8 cellular contexts compared by ENCODE assay signal in the genomic region with DNA sequence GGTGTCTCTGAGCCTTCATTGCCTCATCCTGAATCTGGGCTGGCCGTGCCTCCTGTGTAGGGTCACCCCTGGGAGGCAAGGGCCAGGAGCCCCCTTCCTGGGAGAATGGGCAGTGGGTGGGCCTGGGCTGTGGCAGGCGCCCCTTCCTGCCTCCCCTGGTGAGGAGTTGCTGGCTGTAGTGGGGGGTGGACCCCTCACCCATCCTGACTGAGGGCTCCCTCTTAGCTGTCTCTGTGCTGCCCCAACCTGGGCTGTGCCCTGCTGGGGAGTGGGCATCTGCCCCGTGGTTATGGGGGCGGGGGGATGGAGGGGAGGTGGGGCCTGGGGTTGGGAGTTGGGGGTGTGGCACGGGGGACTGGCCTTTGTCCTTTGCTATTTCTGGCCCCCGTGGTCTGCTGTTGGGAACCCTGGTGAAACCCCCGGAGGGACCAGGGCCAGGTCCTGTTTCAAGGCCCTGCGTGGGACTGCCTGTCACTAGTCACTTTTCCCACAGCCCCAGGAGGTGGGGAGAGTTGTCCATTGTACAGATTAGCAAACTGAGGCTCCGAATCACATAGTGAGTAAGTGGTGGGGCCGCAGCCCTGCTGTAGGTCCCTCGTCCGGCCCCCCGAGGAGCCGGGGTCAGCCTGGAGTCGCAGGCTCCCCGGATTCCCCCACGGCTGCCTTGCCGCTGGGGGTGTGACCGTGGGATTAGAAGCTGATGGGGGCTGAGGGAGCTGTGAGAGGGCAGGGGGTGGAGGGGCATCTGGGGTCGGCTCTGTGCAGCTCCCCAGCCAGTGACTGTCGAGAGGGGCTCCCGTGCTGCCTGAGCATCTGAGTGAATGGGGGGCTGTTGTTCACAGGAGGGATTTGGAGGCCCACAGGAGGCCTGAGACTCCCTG. TPM values are rescaled to one million over a fixed set of nuclear protein-coding genes. Genes with fewer than 3 reads are reported as not detected.
DNase-seq lines count a peak whose midpoint lies in the region; ATAC-seq and TF ChIP-seq lines count a peak whose summit lies in the region.

No MANE protein-coding gene starts in this region.

- H3K4me1 ChIP-seq in SJSA1 (replicated peaks): peaks cover 79% of the 10 kb centered on the region
- peaks cover 49 to 96% (median 57%) of the 10 kb centered on the region in 3 donors for H3K4me1 ChIP-seq in esophagus squamous epithelium
- peaks cover 12% of the 10 kb centered on the region for H3K4me1 ChIP-seq in parathyroid adenoma

- H3K9me3 ChIP-seq in SJSA1 (replicated peaks) (no peaks in the 10 kb centered on the region), esophagus squamous epithelium (no peaks in the 10 kb centered on the region), parathyroid adenoma (ENCODE audit: control insufficient read depth, low read length) (no peaks in the 10 kb centered on the region)

- H2AFZ ChIP-seq in parathyroid adenoma: no peak overlapping the region

- no peaks in the 10 kb centered on the region for H3K27me3 Mint-ChIP-seq in Calu3 (ENCODE audit: unreplicated experiment)

- peak overlapping the region; percentile 86 for H3K27ac Mint-ChIP-seq in Calu3 (ENCODE audit: unreplicated experiment)

- peak overlapping the region; percentile 97 for H3K4me2 ChIP-seq in parathyroid adenoma (ENCODE audit: low read length)

- H3K36me3 ChIP-seq in SJSA1 (peaks cover 50% of the 10 kb centered on the region), esophagus squamous epithelium (no peaks in the 10 kb centered on the region), parathyroid adenoma (ENCODE audit: control insufficient read depth, insufficient read depth, low read length) (no peaks in the 10 kb centered on the region)

- H3K4me1 Mint-ChIP-seq in Calu3 (ENCODE audit: low read depth, unreplicated experiment): peaks cover 28% of the 10 kb centered on the region

- no TSS peak for BruUV-seq in Calu3 (replicated peaks; lab: Mats Ljungman, UMichigan)

- H3K79me2 ChIP-seq in parathyroid adenoma: peaks cover 46% of the 10 kb centered on the region

- H3K27ac ChIP-seq in SJSA1 (peak overlapping the region; percentile 39), esophagus squamous epithelium (peak overlapping the region; percentile 79 to 92 (median 84)), parathyroid adenoma (no peak overlapping the region)

- peak overlapping the region; percentile 89 for H3K4me3 ChIP-seq in SJSA1
- H3K4me3 ChIP-seq in esophagus squamous epithelium: peak overlapping the region in 3 of 4 donors; percentile 57 to 86 (median 84)
- no peak overlapping the region for H3K4me3 ChIP-seq in parathyroid adenoma (ENCODE audit: low read depth, low read length)

- 90% methylated on average over 6 of the region's 22 CpGs; no CpG with 5 or more reads in 1 of the 2 donors for WGBS in esophagus squamous epithelium, 2 donors

- TF ChIP-seq POLR2A in esophagus squamous epithelium (IDR thresholded peaks at IDR 0.05): no peak

- H3K9me3 Mint-ChIP-seq in Calu3 (ENCODE audit: low read depth, unreplicated experiment): no peaks in the 10 kb centered on the region

- peak overlapping the region; percentile 99 for H3K4me3 Mint-ChIP-seq in Calu3 (ENCODE audit: low read depth, unreplicated experiment)

- TF ChIP-seq CTCF in Calu3 (IDR thresholded peaks at IDR 0.05; ENCODE audit: unreplicated experiment) (no peak), esophagus squamous epithelium (IDR thresholded peaks at IDR 0.05) (no peak), parathyroid adenoma (IDR thresholded peaks at IDR 0.05) (no peak)

- CTCF ChIA-PET in Calu3 (lab: Charles Lee): interaction anchor here (0.6 kb wide), 1 partner anchor 175 kb away, joined by 3 read pairs; no protein-coding TSS in a partner anchor

- ATAC-seq in HG03432 (IDR thresholded peaks at IDR 0.05; ENCODE audit: unreplicated experiment) (no peak), HG03378 (IDR thresholded peaks at IDR 0.05; ENCODE audit: unreplicated experiment) (no peak)

- H3K36me3 Mint-ChIP-seq in Calu3 (ENCODE audit: insufficient read depth, unreplicated experiment): peaks cover 52% of the 10 kb centered on the region

- no peak overlapping the region for H3K9ac ChIP-seq in parathyroid adenoma

- DNase-seq in Calu3: no peak
- DNase-seq in SJSA1 (ENCODE audit: low read depth in 1 of 2, low spot score in 2 of 2): no peak
- no peak for DNase-seq in esophagus squamous epithelium (lab: John Stamatoyannopoulos, UW)
- no peak for DNase-seq in RKO (ENCODE audit: low spot score)
- DNase-seq in HK-2 (ENCODE audit: unreplicated experiment): no peak

- intact Hi-C loops in Calu3 (cut with micrococcal nuclease; ENCODE audit: unreplicated experiment): loop anchor here (5.0 kb wide), 1 partner anchor 62 kb away; no protein-coding TSS in a partner anchor
- intact Hi-C loops in esophagus squamous epithelium (cut with DNase I): no loop called here

- no peaks in the 10 kb centered on the region for H3K27me3 ChIP-seq in SJSA1 (replicated peaks)
- H3K27me3 ChIP-seq in esophagus squamous epithelium: no peaks in the 10 kb centered on the region
- no peaks in the 10 kb centered on the region for H3K27me3 ChIP-seq in parathyroid adenoma (ENCODE audit: control insufficient read depth, insufficient read depth, low read length)

RNA-seq across cellular contexts. Expression of gene TTYH3, which starts 2.7 kb away (rescaled TPM):
- 167 and 187 TPM in 2 replicates for total RNA-seq in Calu3 (2022)
- total RNA-seq in SJSA1 (2014; rRNA removed; shearing (Covaris generic)): 24.3 and 25.2 TPM in 2 replicates
- 10 to 100 TPM in 2 of 4 donors, 1 to 10 TPM in 2; 4.7 to 23.1 (median 10.2) TPM for total RNA-seq in esophagus squamous epithelium

RNA-seq across cellular contexts. Expression of gene AMZ1, which starts 53.5 kb away (rescaled TPM):
- total RNA-seq in Calu3 (2022) (0.12 and 0.44 TPM in 2 replicates), esophagus squamous epithelium (under 1 TPM in 2 of 4 donors, not detected in 2; 0.12 to 0.19 TPM)
- 1.3 TPM in 1 of 2 replicates, not detected in the other for total RNA-seq in SJSA1 (2014; rRNA removed; shearing (Covaris generic))
